Comparison of ENCODE assay signal across 13 cellular contexts in genomic region chr1:113146242-113147072, GRCh38.
DNase-seq lines count a peak whose midpoint lies in the region; ATAC-seq, FAIRE-seq and TF ChIP-seq lines count a peak whose summit lies in the region.
"Had no signal": no experiment of that assay in that cellular context is flagged by ENCODE, and none has a peak within 500 bp of the region (broad histone marks: within the 10 kb centered on the region; RNA-seq: fewer than 3 reads in every experiment).

No MANE protein-coding gene starts in this region.

- H3K9me3 Mint-ChIP-seq in GM23338 = 0 out of 3 replicates have a peak, but pooled peaks cover 3% of the 10 kb centered on the region
- H3K9me3 Mint-ChIP-seq: CD8-positive, alpha-beta memory T cell had no signal

- no peaks in the 10 kb centered on the region for H3K79me2 ChIP-seq in GM23338 (replicated peaks; ENCODE audit: insufficient read depth)

- H3K27me3 ChIP-seq in GM23338 (ENCODE audit: insufficient read depth) = no peaks in the 10 kb centered on the region

- no peak overlapping the region for H3K4me2 ChIP-seq in A549
- H3K4me2 ChIP-seq in GM23338 = no peak overlapping the region

- H3K4me3 ChIP-seq in A549 = no peak overlapping the region
- no peak overlapping the region for H3K4me3 ChIP-seq in GM23338

- no peaks in the 10 kb centered on the region for H4K20me1 ChIP-seq in GM23338 (replicated peaks; ENCODE audit: insufficient read depth)

- peaks cover 10% of the 10 kb centered on the region; the same call in 1 of the 2 replicates for H3K9me2 ChIP-seq in GM23338 (ENCODE audit: insufficient read depth)

- DNase-seq in A549 (ENCODE audit: low read depth in 1 of 2, low spot score in 1 of 2) (no peak), GM23338 (ENCODE audit: low spot score) (no peak), iris pigment epithelial cell (ENCODE audit: low read depth) (peak; percentile 77), DMS79 (lab: John Stamatoyannopoulos, UW) (no peak)
- peak; percentile 23 for DNase-seq in activated CD4-positive, alpha-beta T cell treated with anti-CD3 and anti-CD28 coated beads for 48 hours
- DNase-seq: anterior cingulate cortex, left ventricle myocardium superior, MM.1S had no signal

- FAIRE-seq in A549 (lab: Jason Lieb, UNC) = no peak
- FAIRE-seq: TTC549 had no signal

- peaks cover 3% of the 10 kb centered on the region; the same call in 1 of the 3 replicates for H3K36me3 Mint-ChIP-seq in GM23338 (ENCODE audit: low read depth)

- ATAC-seq in A549 (peak; percentile 42 to 43; a peak in 3 of 6 replicates), GM23338 (no peak), GM18909 (IDR thresholded peaks at IDR 0.05; ENCODE audit: poor library complexity, unreplicated experiment) (no peak), HG03280 (IDR thresholded peaks at IDR 0.05; ENCODE audit: unreplicated experiment) (no peak), GM19395 (IDR thresholded peaks at IDR 0.05; ENCODE audit: unreplicated experiment) (no peak)
- ATAC-seq: left ventricle myocardium superior had no signal

- 89% methylated on average over 7 of the region's 7 CpGs for WGBS in A549 (ENCODE audit: missing lambda C conversion rate)

- no peaks in the 10 kb centered on the region for H3K36me3 ChIP-seq in GM23338 (ENCODE audit: insufficient read depth)

- no peak overlapping the region for H3K27ac Mint-ChIP-seq in GM23338

- H3K4me1 ChIP-seq in A549 = peaks cover 10% of the 10 kb centered on the region
- peaks cover 24% of the 10 kb centered on the region for H3K4me1 ChIP-seq in GM23338 (ENCODE audit: insufficient read depth)

- CTCF ChIA-PET in A549 (lab: Yijun Ruan, JAX) = interaction anchor here (0.9 kb wide), 1 partner anchor 9 kb away, joined by 3 read pairs; no protein-coding TSS in a partner anchor

- POLR2A ChIA-PET in A549 (lab: Yijun Ruan, JAX) = no interaction called here

- no peaks in the 10 kb centered on the region for H3F3A ChIP-seq in GM23338 (replicated peaks; ENCODE audit: low read depth)

- TF ChIP-seq CTCF in A549 (IDR thresholded peaks at IDR 0.05) = no peak
- TF ChIP-seq CTCF in GM23338 (conservative IDR thresholded peaks at IDR 0.05; ENCODE audit: low read depth in 2 of 2) = no peak

- TF ChIP-seq RAD21 in A549 (conservative IDR thresholded peaks at IDR 0.05 in 1 of 2, IDR thresholded peaks at IDR 0.05 in 1 of 2) = no peak

- H3K27ac ChIP-seq in A549 (no peak overlapping the region), GM23338 (ENCODE audit: low read depth) (no peak overlapping the region)

- TF ChIP-seq EP300 in A549 (IDR thresholded peaks at IDR 0.05) = no peak

- H3K4me3 Mint-ChIP-seq in GM23338 = no peak overlapping the region
- H3K4me3 Mint-ChIP-seq: CD8-positive, alpha-beta memory T cell had no signal

- no peaks in the 10 kb centered on the region for H3K9me3 ChIP-seq in A549

- peak overlapping the region; percentile 66 for H2AFZ ChIP-seq in GM23338

- H3K4me1 Mint-ChIP-seq in GM23338 = peaks cover 20% of the 10 kb centered on the region

- peaks cover 4% of the 10 kb centered on the region for H3K27me3 Mint-ChIP-seq in GM23338 (ENCODE audit: insufficient read depth, low read depth, poor library complexity)

- no peak for TF ChIP-seq POLR2A in A549 (IDR thresholded peaks at IDR 0.05; ENCODE audit: low read length)

TF ChIP-seq in A549, 52 proteins besides CTCF, POLR2A, EP300 and RAD21 (continues in another document):
- TF ChIP-seq CHD2 (IDR thresholded peaks at IDR 0.05; ENCODE audit: low read length, partially characterized antibody) (no peak), EHMT2 (IDR thresholded peaks at IDR 0.05; ENCODE audit: low read depth) (no peak), MAX (IDR thresholded peaks at IDR 0.05) (no peak), TFCP2L1 (CRISPR knock-in tag; IDR thresholded peaks at IDR 0.05) (no peak), NPAS2 (CRISPR knock-in tag; IDR thresholded peaks at IDR 0.05; ENCODE audit: borderline replicate concordance) (no peak), NFE2L2 (conservative IDR thresholded peaks at IDR 0.05; ENCODE audit: low read length) (no peak), CEBPB (IDR thresholded peaks at IDR 0.05) (no peak), ELK1 (IDR thresholded peaks at IDR 0.05; ENCODE audit: low read depth, low read length) (no peak), JUNB (IDR thresholded peaks at IDR 0.05) (no peak), USF2 (IDR thresholded peaks at IDR 0.05) (no peak), FOSL2 (IDR thresholded peaks at IDR 0.05) (no peak), FOSL2 (CRISPR knock-in tag; IDR thresholded peaks at IDR 0.05) (no peak), JUN (IDR thresholded peaks at IDR 0.05) (no peak), ESRRA (IDR thresholded peaks at IDR 0.05; ENCODE audit: borderline replicate concordance, low read length) (no peak)

TF ChIP-seq in GM23338, 12 proteins besides CTCF, POLR2A, EP300 and RAD21 (continues in another document):
- TF ChIP-seq ZNF114 (CRISPR knock-in tag; IDR thresholded peaks at IDR 0.05) (no peak), CREB1 (CRISPR knock-in tag; IDR thresholded peaks at IDR 0.05; ENCODE audit: low read depth) (no peak), JUNB (IDR thresholded peaks at IDR 0.05; ENCODE audit: unreplicated experiment) (no peak), ZNF331 (CRISPR knock-in tag; IDR thresholded peaks at IDR 0.05; ENCODE audit: low read depth) (no peak), ZNF462 (CRISPR knock-in tag; IDR thresholded peaks at IDR 0.05) (no peak), STAT1 (IDR thresholded peaks at IDR 0.05; ENCODE audit: unreplicated experiment) (no peak), POLR2AphosphoS5 (IDR thresholded peaks at IDR 0.05; ENCODE audit: low read depth) (no peak), EZH2 (IDR thresholded peaks at IDR 0.05; ENCODE audit: low read depth, unreplicated experiment) (no peak), NANOG (IDR thresholded peaks at IDR 0.05; ENCODE audit: borderline replicate concordance) (no peak)

Comparison
In these comparisons a context has a peak if more than half of its experiments do, and no peak if none do; other contexts are left out.
1. ATAC-seq: peak in A549 (2 of 2); none in GM23338 (single experiment), GM18909 (single experiment), HG03280 (single experiment) and GM19395 (single experiment).
2. DNase-seq: peak in activated CD4-positive, alpha-beta T cell treated with anti-CD3 and anti-CD28 coated beads for 48 hours (single experiment) and iris pigment epithelial cell (single experiment); none in A549 (0 of 2), GM23338 (single experiment) and DMS79 (single experiment).